8 cellular contexts compared by ENCODE assay signal in the genomic region with DNA sequence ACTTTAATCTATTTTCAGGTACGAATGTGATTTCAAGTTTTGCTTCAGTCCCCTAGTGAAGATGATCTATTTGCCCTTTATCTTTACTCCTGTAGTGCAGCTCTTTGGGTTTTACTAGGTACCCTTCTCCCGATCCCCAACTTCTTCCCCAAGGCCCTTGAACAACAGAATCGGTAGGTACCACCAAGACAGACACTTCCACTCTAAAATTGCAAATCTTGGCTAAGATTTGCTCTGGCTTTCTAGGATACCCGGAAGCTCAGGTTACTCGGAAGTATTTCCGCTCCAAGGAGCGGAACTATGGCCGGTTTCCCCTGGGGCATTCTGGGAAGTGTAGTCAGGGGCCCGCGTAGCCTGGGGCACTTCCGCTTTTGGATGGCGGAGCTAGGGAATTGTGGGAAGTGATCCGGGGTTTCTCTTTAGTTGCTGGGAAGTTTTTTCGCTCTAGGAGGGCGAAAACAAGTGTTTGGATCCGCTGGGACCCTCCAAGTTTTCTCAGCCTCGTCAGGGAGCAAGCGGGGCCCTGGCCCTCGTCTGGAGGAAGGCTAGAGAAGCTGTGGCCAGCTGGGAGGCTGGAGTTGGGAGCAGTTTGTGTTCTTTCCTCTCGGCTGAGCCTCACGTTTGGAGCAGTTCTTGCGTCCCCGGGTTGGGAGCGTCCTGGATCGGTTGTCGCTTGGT. TPM values are rescaled to one million over a fixed set of nuclear protein-coding genes. Genes with fewer than 3 reads are reported as not detected.
DNase-seq lines count a peak whose midpoint lies in the region; ATAC-seq and TF ChIP-seq lines count a peak whose summit lies in the region.

No MANE protein-coding gene starts in this region.

- ATAC-seq in GM19463 (IDR thresholded peaks at IDR 0.05; ENCODE audit: unreplicated experiment) = peak; percentile 94

- intact Hi-C loops in CD4-positive, alpha-beta memory T cell (cut with micrococcal nuclease) = loop anchor here (1.0 kb wide), 3 partner anchors 43 to 205 kb away; a partner anchor contains a TSS

- peak overlapping the region; percentile 92 for H3K9ac ChIP-seq in NT2/D1 (ENCODE audit: insufficient read length, low read depth)

- H3K36me3 Mint-ChIP-seq in CD4-positive, alpha-beta memory T cell = peaks cover 10 to 16% of the 10 kb centered on the region in 2 donors

- peaks cover 5% of the 10 kb centered on the region for H3K4me1 ChIP-seq in CD4-positive, alpha-beta memory T cell (ENCODE audit: insufficient read depth, low read length)
- H3K4me1 ChIP-seq in NT2/D1 (ENCODE audit: insufficient read depth, insufficient read length) = no peaks in the 10 kb centered on the region

- H3K36me3 ChIP-seq in CD4-positive, alpha-beta memory T cell (ENCODE audit: insufficient read depth, low read length) = no peaks in the 10 kb centered on the region
- no peaks in the 10 kb centered on the region for H3K36me3 ChIP-seq in NT2/D1 (ENCODE audit: insufficient read depth, insufficient read length, low read length)

- CTCF ChIA-PET in CD4-positive, alpha-beta memory T cell (lab: Charles Lee; ENCODE audit: partially characterized antibody) = interaction anchor here (1.3 kb wide), 1 partner anchor 113 kb away, joined by 3 read pairs; no protein-coding TSS in a partner anchor

- peak overlapping the region; percentile 60 for H3K27ac ChIP-seq in CD4-positive, alpha-beta memory T cell (ENCODE audit: low read depth, low read length)

- peak overlapping the region; percentile 72 to 73 for H3K4me3 ChIP-seq in CD4-positive, alpha-beta memory T cell (ENCODE audit: low read length in 2 of 2)
- H3K4me3 ChIP-seq in NT2/D1 (ENCODE audit: insufficient read length, low read depth) = peak overlapping the region; percentile 87
- H3K4me3 ChIP-seq in epithelial cell of esophagus (ENCODE audit: low read length) = peak overlapping the region; percentile 61

- H3K27me3 Mint-ChIP-seq in CD4-positive, alpha-beta memory T cell = peaks cover 0 to 6% of the 10 kb centered on the region in 2 donors

- no peak for TF ChIP-seq CTCF in epithelial cell of esophagus (IDR thresholded peaks at IDR 0.05; ENCODE audit: insufficient read depth, low read depth, low read length, missing control alignments)

- peak; percentile 61 to 77 (median 75) for DNase-seq in CD4-positive, alpha-beta memory T cell
- DNase-seq in HS-5 (ENCODE audit: low read depth) = peak; percentile 86
- peak; percentile 87 for DNase-seq in NT2/D1 (ENCODE audit: low read depth, low spot score)
- DNase-seq in activated T-cell treated with anti-CD3 and anti-CD28 coated beads for 48 hours (ENCODE audit: low read depth) = peak; percentile 74
- DNase-seq in epithelial cell of esophagus (ENCODE audit: low read depth) = peak; percentile 94
- peak; percentile 94 for DNase-seq in middle frontal gyrus (ENCODE audit: extremely low spot score, low spot score)
- peak; percentile 49 to 66 for DNase-seq in stimulated activated CD8-positive, alpha-beta memory T cell treated with anti-CD3 and anti-CD28 coated beads, Interleukin-2, amount 100 ng/mL, for 1 hour (ENCODE audit: low read depth in 2 of 2)

- H3K27me3 ChIP-seq in CD4-positive, alpha-beta memory T cell (ENCODE audit: insufficient read depth, low read length) = no peaks in the 10 kb centered on the region
- no peaks in the 10 kb centered on the region for H3K27me3 ChIP-seq in NT2/D1 (ENCODE audit: insufficient read depth, insufficient read length)

- H3K27ac Mint-ChIP-seq in CD4-positive, alpha-beta memory T cell = peak overlapping the region; percentile 61 to 95 (median 90)

- peaks cover 5 to 14% (median 10%) of the 10 kb centered on the region in 4 donors for H3K4me1 Mint-ChIP-seq in CD4-positive, alpha-beta memory T cell

- H3K4me3 Mint-ChIP-seq in CD4-positive, alpha-beta memory T cell = peak overlapping the region; percentile 89 to 95 (median 95)

- peaks cover 3 to 45% (median 23%) of the 10 kb centered on the region in 8 donors for H3K9me3 Mint-ChIP-seq in CD4-positive, alpha-beta memory T cell

- no peaks in the 10 kb centered on the region for H3K9me3 ChIP-seq in CD4-positive, alpha-beta memory T cell (ENCODE audit: control insufficient read depth in 1 of 2, low read length in 2 of 2)
- H3K9me3 ChIP-seq in NT2/D1 (ENCODE audit: insufficient read depth, low read length) = no peaks in the 10 kb centered on the region

- POLR2A ChIA-PET in CD4-positive, alpha-beta memory T cell (lab: Charles Lee; ENCODE audit: partially characterized antibody) = interaction anchor here (0.7 to 2.6 kb wide), 10 partner anchors 9 to 293 kb away, joined by 3 to 35 read pairs (median 4); a partner anchor contains a TSS

RNA-seq across cellular contexts. Expression of a gene that starts 5.1 kb away (rescaled TPM):
- total RNA-seq in CD4-positive, alpha-beta memory T cell = 10 to 100 TPM; 51.6 to 54.4 TPM
- polyA plus RNA-seq in CD4-positive, alpha-beta memory T cell = 10 to 100 TPM in 1 of 2 donors, 1 to 10 TPM in 1; 8.9 to 20.1 TPM

RNA-seq across cellular contexts. Expression of a gene that starts 42.4 kb away (rescaled TPM):
- total RNA-seq in CD4-positive, alpha-beta memory T cell = 10 to 100 TPM; 51.0 to 55.6 TPM
- 10 to 100 TPM; 23.4 to 25.2 TPM for polyA plus RNA-seq in CD4-positive, alpha-beta memory T cell

RNA-seq across cellular contexts. Expression of a gene that starts 52.4 kb away (rescaled TPM):
- under 1 TPM in 1 of 2 experiments, not detected in 1; 0.50 TPM for total RNA-seq in CD4-positive, alpha-beta memory T cell
- 1 to 10 TPM in 1 of 2 donors, under 1 TPM in 1; 0.52 to 1.1 TPM for polyA plus RNA-seq in CD4-positive, alpha-beta memory T cell

Comparison
In these comparisons a context has a peak if more than half of its experiments do, and no peak if none do; other contexts are left out.
1. Peak in every context shown above with its lines: DNase-seq, ATAC-seq, H3K4me3 ChIP-seq and H3K27ac ChIP-seq.